ENCODE assay signal across 8 cellular contexts in the genomic region with DNA sequence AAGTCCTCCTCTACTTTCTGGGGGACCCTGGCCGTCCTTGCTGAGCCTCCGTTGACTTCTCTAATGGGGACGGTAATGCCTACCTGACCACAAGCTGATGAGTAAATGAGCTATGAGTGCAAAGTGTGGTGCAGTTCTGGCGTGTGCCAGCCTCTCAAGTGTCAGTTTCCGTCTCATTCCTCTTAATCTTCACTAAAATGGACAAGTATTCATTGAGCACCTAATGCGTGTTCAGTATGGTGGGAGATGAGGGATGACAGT. TPM values are rescaled to one million over a fixed set of nuclear protein-coding genes. Genes with fewer than 3 reads are reported as not detected.
DNase-seq lines count a peak whose midpoint lies in the region; ATAC-seq and TF ChIP-seq lines count a peak whose summit lies in the region.

No MANE protein-coding gene starts in this region.

- WGBS in liver = 24% methylated on average over 6 of the region's 6 CpGs
- 23% methylated on average over 6 of the region's 6 CpGs for WGBS in thymus

- H3K9ac ChIP-seq in liver (ENCODE audit: low read depth in 1 of 2, low read length in 2 of 2) = peak overlapping the region; percentile 68 to 70

- no peaks in the 10 kb centered on the region for H3K9me3 Mint-ChIP-seq in CD8-positive, alpha-beta T cell
- H3K9me3 Mint-ChIP-seq in IgD-negative memory B cell = no peaks in the 10 kb centered on the region
- no peaks in the 10 kb centered on the region for H3K9me3 Mint-ChIP-seq in activated naive CD8-positive, alpha-beta T cell treated with anti-CD3 and anti-CD28 coated beads, Interleukin-2, amount 10 ng/mL, durations not matched to agents 7 days and 5 days

- H3K4me3 ChIP-seq in CD8-positive, alpha-beta T cell (ENCODE audit: low read depth, low read length) = peak overlapping the region; percentile 100
- H3K4me3 ChIP-seq in liver (ENCODE audit: low read depth in 1 of 3, low read length in 3 of 3) (peak overlapping the region; percentile 84 to 98 (median 97)), thymus (ENCODE audit: low read length) (peak overlapping the region; percentile 99)

- peak overlapping the region; percentile 100 for H3K27ac Mint-ChIP-seq in CD8-positive, alpha-beta T cell
- H3K27ac Mint-ChIP-seq in IgD-negative memory B cell = peak overlapping the region; percentile 96 to 99 (median 98)
- H3K27ac Mint-ChIP-seq in activated naive CD8-positive, alpha-beta T cell treated with anti-CD3 and anti-CD28 coated beads, Interleukin-2, amount 10 ng/mL, durations not matched to agents 7 days and 5 days = peak overlapping the region; percentile 97

- H3K9me3 ChIP-seq in CD8-positive, alpha-beta T cell (ENCODE audit: low read length) = no peaks in the 10 kb centered on the region
- no peaks in the 10 kb centered on the region for H3K9me3 ChIP-seq in liver (ENCODE audit: control insufficient read depth in 4 of 4, low read length in 3 of 4)
- no peaks in the 10 kb centered on the region for H3K9me3 ChIP-seq in thymus (ENCODE audit: control insufficient read depth)

- H3K36me3 Mint-ChIP-seq in CD8-positive, alpha-beta T cell = peaks cover 31% of the 10 kb centered on the region
- H3K36me3 Mint-ChIP-seq in IgD-negative memory B cell = peaks cover 2% of the 10 kb centered on the region
- H3K36me3 Mint-ChIP-seq in activated naive CD8-positive, alpha-beta T cell treated with anti-CD3 and anti-CD28 coated beads, Interleukin-2, amount 10 ng/mL, durations not matched to agents 7 days and 5 days = peaks cover 18% of the 10 kb centered on the region

- no peak for TF ChIP-seq CTCF in CD8-positive, alpha-beta T cell (IDR thresholded peaks at IDR 0.05)
- no peak for TF ChIP-seq CTCF in liver (IDR thresholded peaks at IDR 0.05; ENCODE audit: low read depth, low read length, missing input control)

- peaks cover 53% of the 10 kb centered on the region for H3K4me1 Mint-ChIP-seq in CD8-positive, alpha-beta T cell (ENCODE audit: low read depth)
- H3K4me1 Mint-ChIP-seq in IgD-negative memory B cell = peaks cover 29 to 56% (median 34%) of the 10 kb centered on the region in 3 donors
- H3K4me1 Mint-ChIP-seq in activated naive CD8-positive, alpha-beta T cell treated with anti-CD3 and anti-CD28 coated beads, Interleukin-2, amount 10 ng/mL, durations not matched to agents 7 days and 5 days = peaks cover 36% of the 10 kb centered on the region

- POLR2A ChIA-PET in CD8-positive, alpha-beta T cell (lab: Charles Lee) = interaction anchor here (1.4 to 4.0 kb wide), 4 partner anchors 9 to 106 kb away, joined by 7 to 80 read pairs (median 20); partner anchors contain the start of gene SEPTIN7
- POLR2A ChIA-PET in activated naive CD8-positive, alpha-beta T cell treated with anti-CD3 and anti-CD28 coated beads, Interleukin-2, amount 10 ng/mL, durations not matched to agents 7 days and 5 days (lab: Charles Lee) = interaction anchor here (0.9 to 7.6 kb wide), 10 partner anchors 9 to 116 kb away, joined by 3 to 76 read pairs (median 10); partner anchors contain the start of gene SEPTIN7

- H3K4me1 ChIP-seq in CD8-positive, alpha-beta T cell (ENCODE audit: insufficient read depth, low read length) = peaks cover 28% of the 10 kb centered on the region
- H3K4me1 ChIP-seq in liver (ENCODE audit: control insufficient read depth in 4 of 4, insufficient read depth in 4 of 4, low read length in 3 of 4) = peaks cover 2 to 39% (median 25%) of the 10 kb centered on the region in 4 donors
- peaks cover 11% of the 10 kb centered on the region for H3K4me1 ChIP-seq in thymus (ENCODE audit: control insufficient read depth, insufficient read depth, low read length)

- H3K27me3 ChIP-seq in CD8-positive, alpha-beta T cell (ENCODE audit: insufficient read depth, low read length) = no peaks in the 10 kb centered on the region
- H3K27me3 ChIP-seq in liver (ENCODE audit: control insufficient read depth in 4 of 4, insufficient read depth in 4 of 4, low read length in 3 of 4) (no peaks in the 10 kb centered on the region), thymus (ENCODE audit: control insufficient read depth, insufficient read depth) (no peaks in the 10 kb centered on the region)

- peak; percentile 24 for ATAC-seq in CD8-positive, alpha-beta T cell
- ATAC-seq in activated naive CD8-positive, alpha-beta T cell treated with anti-CD3 and anti-CD28 coated beads, Interleukin-2, amount 10 ng/mL, durations not matched to agents 7 days and 5 days (ENCODE audit: low read depth) = peak; percentile 7
- ATAC-seq in HG03139 (IDR thresholded peaks at IDR 0.05; ENCODE audit: unreplicated experiment) (no peak), left lobe of liver (no peak)

- H3K4me3 Mint-ChIP-seq in CD8-positive, alpha-beta T cell = peak overlapping the region; percentile 87
- H3K4me3 Mint-ChIP-seq in IgD-negative memory B cell = peak overlapping the region; percentile 94 to 99 (median 98)
- H3K4me3 Mint-ChIP-seq in activated naive CD8-positive, alpha-beta T cell treated with anti-CD3 and anti-CD28 coated beads, Interleukin-2, amount 10 ng/mL, durations not matched to agents 7 days and 5 days = peak overlapping the region; percentile 95

- no peaks in the 10 kb centered on the region for H3K27me3 Mint-ChIP-seq in CD8-positive, alpha-beta T cell (ENCODE audit: low read depth)
- H3K27me3 Mint-ChIP-seq in IgD-negative memory B cell = no peaks in the 10 kb centered on the region
- no peaks in the 10 kb centered on the region for H3K27me3 Mint-ChIP-seq in activated naive CD8-positive, alpha-beta T cell treated with anti-CD3 and anti-CD28 coated beads, Interleukin-2, amount 10 ng/mL, durations not matched to agents 7 days and 5 days

- no peaks in the 10 kb centered on the region for H3K36me3 ChIP-seq in CD8-positive, alpha-beta T cell (ENCODE audit: insufficient read depth, low read length)
- H3K36me3 ChIP-seq in liver (ENCODE audit: control insufficient read depth in 4 of 4, insufficient read depth in 3 of 4, low read depth in 1 of 4, low read length in 3 of 4) (no peaks in the 10 kb centered on the region), thymus (ENCODE audit: control insufficient read depth, insufficient read depth) (no peaks in the 10 kb centered on the region)

- peak overlapping the region; percentile 100 for H3K27ac ChIP-seq in CD8-positive, alpha-beta T cell (ENCODE audit: low read depth, low read length)
- H3K27ac ChIP-seq in liver (ENCODE audit: low read depth in 1 of 2, low read length in 2 of 2) (peak overlapping the region; percentile 87 to 90), thymus (ENCODE audit: low read depth) (no peak overlapping the region)

- CTCF ChIA-PET in CD8-positive, alpha-beta T cell (lab: Charles Lee) = interaction anchor here (1.6 to 4.7 kb wide), 3 partner anchors 13 to 106 kb away, joined by 7 to 31 read pairs (median 9); partner anchors contain the start of gene SEPTIN7

- TF ChIP-seq RAD21 in liver (IDR thresholded peaks at IDR 0.05) = no peak

- DNase-seq in CD8-positive, alpha-beta T cell = peak in 1 of 7 experiments; percentile 41
- DNase-seq in activated naive CD8-positive, alpha-beta T cell treated with anti-CD3 and anti-CD28 coated beads, Interleukin-2, amount 10 ng/mL, durations not matched to agents 7 days and 5 days = peak; percentile 40
- DNase-seq in left lobe of liver (ENCODE audit: low spot score) (no peak), hippocampal formation (lab: John Stamatoyannopoulos, UW) (no peak)

- intact Hi-C loops in CD8-positive, alpha-beta T cell (cut with DNase I, micrococcal nuclease) = loop anchor here (1.0 to 10.0 kb wide), 7 partner anchors 13 to 699 kb away; partner anchors contain the start of genes EEPD1 (in 1 of the 2) and SEPTIN7 (in 1 of the 2)

TF ChIP-seq in liver, 16 proteins besides CTCF, POLR2A, EP300 and RAD21:
- TF ChIP-seq NR2F2 (IDR thresholded peaks at IDR 0.05) = no peak

RNA-seq across cellular contexts. Expression of gene HERPUD2, which starts 0.6 kb away (rescaled TPM):
- 100 to 1,000 TPM; 123 to 134 TPM for total RNA-seq in CD8-positive, alpha-beta T cell
- polyA plus RNA-seq in IgD-negative memory B cell (58.6 TPM), liver (1 to 10 TPM; 9.7 to 9.8 TPM), thymus (20.7 TPM)
- total RNA-seq in activated naive CD8-positive, alpha-beta T cell treated with anti-CD3 and anti-CD28 coated beads, Interleukin-2, amount 10 ng/mL, durations not matched to agents 7 days and 5 days = 10 to 100 TPM; 48.5 to 55.6 TPM
- total RNA-seq in liver (10 to 100 TPM; 17.6 to 22.0 TPM), left lobe of liver (12.2 TPM)

Comparison
In these comparisons a context has a peak if more than half of its experiments do, and no peak if none do; other contexts are left out.
1. ATAC-seq: peak in CD8-positive, alpha-beta T cell (single experiment) and activated naive CD8-positive, alpha-beta T cell treated with anti-CD3 and anti-CD28 coated beads, Interleukin-2, amount 10 ng/mL, durations not matched to agents 7 days and 5 days (single experiment); none in HG03139 (single experiment) and left lobe of liver (single experiment).
2. Peak in every context shown above with its lines, with median percentiles within 50 percentile points of each other: H3K4me3 ChIP-seq, H3K27ac Mint-ChIP-seq and H3K4me3 Mint-ChIP-seq.